Comparison of ENCODE assay signal across 18 cellular contexts in the genomic region with DNA sequence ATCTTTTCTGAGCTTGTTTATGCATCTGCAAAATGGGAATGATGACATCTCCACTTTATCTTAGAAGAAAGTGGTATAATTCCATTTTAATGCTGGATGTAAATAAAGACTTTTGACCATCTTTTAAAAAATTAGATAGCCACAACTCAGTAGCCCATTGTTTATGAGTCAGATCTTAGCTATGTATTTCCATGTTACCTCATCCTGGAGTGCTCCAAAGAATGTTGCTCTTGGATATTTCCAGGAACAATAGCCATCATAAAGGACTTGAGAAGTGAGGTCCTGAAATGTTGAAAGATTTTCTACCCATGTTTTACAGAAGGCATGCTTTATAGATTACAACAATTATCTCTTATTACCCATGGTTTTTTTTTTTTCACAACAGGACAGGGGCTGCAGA.
DNase-seq lines count a peak whose midpoint lies in the region; ATAC-seq, FAIRE-seq and TF ChIP-seq lines count a peak whose summit lies in the region.
"Had no signal": no experiment of that assay in that cellular context is flagged by ENCODE, and none has a peak within 500 bp of the region (broad histone marks: within the 10 kb centered on the region; RNA-seq: fewer than 3 reads in every experiment).

No MANE protein-coding gene starts in this region.

- H3K27ac Mint-ChIP-seq in MCF 10A (ENCODE audit: low read depth, unreplicated experiment): no peak overlapping the region
- H3K27ac Mint-ChIP-seq: activated B cell treated with CpG ODN at 0.5 μM for 24 hours; activated naive CD8-positive, alpha-beta T cell treated with anti-CD3 and anti-CD28 coated beads for 36 hours; dendritic cell treated with granulocyte-macrophage colony-stimulating factor and Interleukin-4, amounts not matched to agents 40 ng/mL and 50 ng/mL, for 4 days had no signal

- no peak overlapping the region for H3K27ac ChIP-seq in breast epithelium
- H3K27ac ChIP-seq: 22Rv1 had no signal

- H3K36me3 Mint-ChIP-seq in MCF 10A (ENCODE audit: insufficient read depth, unreplicated experiment): no peaks in the 10 kb centered on the region
- H3K36me3 Mint-ChIP-seq: activated naive CD8-positive, alpha-beta T cell treated with anti-CD3 and anti-CD28 coated beads for 36 hours had no signal

- CTCF ChIA-PET in MCF 10A (lab: Yijun Ruan, JAX): interaction anchor here (0.6 to 4.5 kb wide), 4 partner anchors 10 to 1111 kb away, joined by 3 to 31 read pairs (median 4); no protein-coding TSS in a partner anchor

- H3K27me3 Mint-ChIP-seq in MCF 10A (ENCODE audit: insufficient read depth, unreplicated experiment): peaks cover 11% of the 10 kb centered on the region
- H3K27me3 Mint-ChIP-seq: activated naive CD8-positive, alpha-beta T cell treated with anti-CD3 and anti-CD28 coated beads for 36 hours; dendritic cell treated with granulocyte-macrophage colony-stimulating factor and Interleukin-4, amounts not matched to agents 40 ng/mL and 50 ng/mL, for 4 days had no signal

- POLR2A ChIA-PET in MCF 10A (lab: Yijun Ruan, JAX): interaction anchor here (0.6 kb wide), 1 partner anchor 230 kb away, joined by 3 read pairs; no protein-coding TSS in a partner anchor

- TF ChIP-seq CTCF in MCF 10A (IDR thresholded peaks at IDR 0.05; ENCODE audit: unreplicated experiment) (no peak), breast epithelium (IDR thresholded peaks at IDR 0.05) (no peak)

- H3K9me3 Mint-ChIP-seq in MCF 10A (ENCODE audit: unreplicated experiment): no peaks in the 10 kb centered on the region
- H3K9me3 Mint-ChIP-seq: activated naive CD8-positive, alpha-beta T cell treated with anti-CD3 and anti-CD28 coated beads for 36 hours; neural crest cell had no signal

- DNase-seq in MCF 10A (ENCODE audit: unreplicated experiment) (peak; percentile 51), breast epithelium (ENCODE audit: low spot score in 2 of 2) (no peak), astrocyte of the hippocampus (ENCODE audit: low read depth, low spot score) (peak; percentile 75), hepatic stellate cell (ENCODE audit: low spot score) (peak; percentile 17), COLO668 (lab: John Stamatoyannopoulos, UW; ENCODE audit: unreplicated experiment) (no peak), activated gamma-delta T cell treated with Interleukin-2 at 50 U/mL for 16 hours (no peak), GM12892 (ENCODE audit: insufficient read length) (no peak)
- DNase-seq: activated B cell treated with CpG ODN at 0.5 μM for 24 hours; activated CD8-positive, alpha-beta memory T cell treated with anti-CD3 and anti-CD28 coated beads, Interleukin-2, amount 50 U/mL, for 4 hours; activated naive CD8-positive, alpha-beta T cell treated with anti-CD3 and anti-CD28 coated beads for 36 hours; glutamatergic neuron; NCI-H2081 treated with DMSO at 0.1 percent for 48 hours; NK-92 treated with Interleukin-12 subunit alpha and Interleukin-12 subunit beta, amount 100 ng/mL, for 24 hours had no signal

- no peak overlapping the region for H3K4me3 ChIP-seq in breast epithelium

- no peaks in the 10 kb centered on the region for H3K4me1 Mint-ChIP-seq in MCF 10A (ENCODE audit: insufficient read depth, unreplicated experiment)
- H3K4me1 Mint-ChIP-seq: activated B cell treated with CpG ODN at 0.5 μM for 24 hours; activated naive CD8-positive, alpha-beta T cell treated with anti-CD3 and anti-CD28 coated beads for 36 hours; neural crest cell had no signal

- TF ChIP-seq POLR2A in breast epithelium (IDR thresholded peaks at IDR 0.05) (no peak), GM12892 (IDR thresholded peaks at IDR 0.05; ENCODE audit: low read depth, low read length) (no peak)

- H3K27me3 ChIP-seq in breast epithelium: no peaks in the 10 kb centered on the region

- no TSS peak for BruUV-seq in MCF 10A (replicated peaks; lab: Mats Ljungman, UMichigan)

- H3K9me3 ChIP-seq in breast epithelium: no peaks in the 10 kb centered on the region

- no peaks in the 10 kb centered on the region for H3K4me1 ChIP-seq in breast epithelium

- ATAC-seq in HG03521 (IDR thresholded peaks at IDR 0.05; ENCODE audit: unreplicated experiment): no peak
- ATAC-seq: left lobe of liver had no signal

- intact Hi-C loops in MCF 10A (cut with micrococcal nuclease) (no loop called here), breast epithelium (cut with DNase I; ENCODE audit: low total_unique reads) (no loop called here)

- no peak for FAIRE-seq in GM12892 (lab: Jason Lieb, UNC)

- no peaks in the 10 kb centered on the region for H3K36me3 ChIP-seq in breast epithelium

- no peak overlapping the region for H3K4me3 Mint-ChIP-seq in MCF 10A (ENCODE audit: unreplicated experiment)
- H3K4me3 Mint-ChIP-seq: activated B cell treated with CpG ODN at 0.5 μM for 24 hours; activated naive CD8-positive, alpha-beta T cell treated with anti-CD3 and anti-CD28 coated beads for 36 hours; dendritic cell treated with granulocyte-macrophage colony-stimulating factor and Interleukin-4, amounts not matched to agents 40 ng/mL and 50 ng/mL, for 4 days; neural crest cell had no signal

Comparison
In these comparisons a context has a peak if more than half of its experiments do, and no peak if none do; other contexts are left out.
1. DNase-seq: peak in MCF 10A (single experiment), astrocyte of the hippocampus (single experiment) and hepatic stellate cell (single experiment); none in breast epithelium (0 of 2), COLO668 (single experiment), activated gamma-delta T cell treated with Interleukin-2 at 50 U/mL for 16 hours (single experiment) and GM12892 (single experiment).